In the genomic region with DNA sequence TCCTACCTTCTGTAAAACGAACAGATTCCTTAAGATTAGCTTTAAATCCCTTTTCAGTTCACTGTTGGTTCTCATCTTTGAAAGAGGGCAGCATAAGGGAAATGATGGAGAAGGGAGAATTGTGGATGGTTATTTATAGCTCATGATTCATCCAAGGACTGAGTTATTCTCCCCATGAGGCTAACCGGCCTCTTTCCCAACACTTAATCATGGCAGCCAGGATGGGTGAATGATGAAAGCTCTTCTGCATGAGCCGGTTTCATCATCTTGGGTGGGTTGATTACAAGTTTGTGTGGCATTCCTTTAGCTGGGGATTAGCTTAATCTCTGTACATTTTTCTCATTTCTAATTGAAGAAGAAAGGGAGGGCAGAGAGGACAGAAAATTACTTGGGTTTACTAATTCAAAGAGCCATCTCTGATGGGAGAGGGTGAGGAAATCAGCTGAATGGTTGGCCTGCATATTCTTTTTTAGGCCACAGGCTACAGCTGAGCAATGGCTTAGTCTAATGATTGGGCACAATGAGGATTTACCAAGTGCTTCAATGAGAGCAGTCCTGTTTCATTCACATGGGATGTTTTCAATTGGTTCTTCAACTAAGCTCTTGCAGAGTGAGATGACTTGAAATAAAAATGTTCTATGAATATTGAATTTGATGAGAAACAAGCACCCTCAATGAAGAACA, we compare ENCODE assay signal across 13 cellular contexts.
DNase-seq lines count a peak whose midpoint lies in the region; ATAC-seq, FAIRE-seq and TF ChIP-seq lines count a peak whose summit lies in the region.
"Had no signal": no experiment of that assay in that cellular context is flagged by ENCODE, and none has a peak within 500 bp of the region (broad histone marks: within the 10 kb centered on the region; RNA-seq: fewer than 3 reads in every experiment).

No MANE protein-coding gene starts in this region.

- H3K27ac ChIP-seq in BLaER1 treated with 17β-estradiol and CSF1 and Interleukin-3, amounts not matched to agents 10 nM and 100 nM = peak overlapping the region in 3 of 11 experiments; percentile 8 to 41 (median 28); a peak in 3 of 22 replicates
- H3K27ac ChIP-seq: pancreas had no signal

- no peaks in the 10 kb centered on the region for H3K36me3 ChIP-seq in BLaER1 treated with 17β-estradiol and CSF1 and Interleukin-3, amounts not matched to agents 10 nM and 100 nM
- H3K36me3 ChIP-seq: pancreas had no signal

- ATAC-seq in GM19452 (IDR thresholded peaks at IDR 0.05; ENCODE audit: unreplicated experiment) = no peak
- ATAC-seq: activated CD4-positive, alpha-beta T cell treated with anti-CD3 and anti-CD28 coated beads for 36 hours had no signal

- DNase-seq in RCC 7860 (ENCODE audit: low spot score) = peak; percentile 71
- DNase-seq in epithelial cell of proximal tubule (ENCODE audit: low read depth) = peak; percentile 27
- DNase-seq in non-pigmented ciliary epithelial cell (ENCODE audit: low read depth) = peak; percentile 90
- DNase-seq in activated CD4-positive, CD25-positive, alpha-beta regulatory T cell treated with anti-CD3 and anti-CD28 coated beads, Interleukin-2, amount 50 U/mL, for 72 hours = no peak
- DNase-seq in mucosa of gallbladder (ENCODE audit: low spot score) = no peak
- DNase-seq in NCI-H187 (lab: John Stamatoyannopoulos, UW) = no peak
- DNase-seq: activated CD4-positive, alpha-beta T cell treated with anti-CD3 and anti-CD28 coated beads for 36 hours; activated naive CD8-positive, alpha-beta T cell treated with anti-CD3 and anti-CD28 coated beads for 36 hours; DMS 273 treated with DMSO at 0.1 percent for 48 hours; NK-92 treated with Interleukin-12 subunit alpha and Interleukin-12 subunit beta, amount 100 ng/mL, for 24 hours; pancreas had no signal

- peak overlapping the region in 6 of 11 experiments; percentile 1 to 47 (median 31); a peak in 11 of 22 replicates for H3K4me2 ChIP-seq in BLaER1 treated with 17β-estradiol and CSF1 and Interleukin-3, amounts not matched to agents 10 nM and 100 nM

- TF ChIP-seq CTCF in epithelial cell of proximal tubule (conservative IDR thresholded peaks at IDR 0.05; ENCODE audit: low read depth, low read length) = no peak

- H3K27me3 ChIP-seq in BLaER1 treated with 17β-estradiol and CSF1 and Interleukin-3, amounts not matched to agents 10 nM and 100 nM = no peaks in the 10 kb centered on the region
- H3K27me3 ChIP-seq: pancreas had no signal

- FAIRE-seq in RCC 7860 (lab: Jason Lieb, UNC) = peak; percentile 82
- FAIRE-seq: pancreas had no signal

- H3K4me1 ChIP-seq in BLaER1 treated with 17β-estradiol and CSF1 and Interleukin-3, amounts not matched to agents 10 nM and 100 nM = peaks cover 0 to 15% (median 0%) of the 10 kb centered on the region in 10 experiments; a peak in 8 of 20 replicates
- H3K4me1 ChIP-seq: pancreas had no signal

- no peak overlapping the region for H3K9ac ChIP-seq in BLaER1 treated with 17β-estradiol and CSF1 and Interleukin-3, amounts not matched to agents 10 nM and 100 nM

- 0 out of 22 replicates have a peak, but pooled peaks cover 0 to 3% (median 0%) of the 10 kb centered on the region in 11 experiments for H3K9me3 ChIP-seq in BLaER1 treated with 17β-estradiol and CSF1 and Interleukin-3, amounts not matched to agents 10 nM and 100 nM (replicated peaks in 1 of 11)
- H3K9me3 ChIP-seq: pancreas had no signal

- no peaks in the 10 kb centered on the region for H4K20me1 ChIP-seq in BLaER1 treated with 17β-estradiol and CSF1 and Interleukin-3, amounts not matched to agents 10 nM and 100 nM

- H3K4me3 ChIP-seq in BLaER1 treated with 17β-estradiol and CSF1 and Interleukin-3, amounts not matched to agents 10 nM and 100 nM = no peak overlapping the region
- H3K4me3 ChIP-seq in epithelial cell of proximal tubule (ENCODE audit: low read depth, low read length) = no peak overlapping the region
- H3K4me3 ChIP-seq: pancreas had no signal

Comparison
In these comparisons a context has a peak if more than half of its experiments do, and no peak if none do; other contexts are left out.
1. DNase-seq: peak in RCC 7860 (single experiment), epithelial cell of proximal tubule (single experiment) and non-pigmented ciliary epithelial cell (single experiment); none in activated CD4-positive, CD25-positive, alpha-beta regulatory T cell treated with anti-CD3 and anti-CD28 coated beads, Interleukin-2, amount 50 U/mL, for 72 hours (single experiment), mucosa of gallbladder (single experiment) and NCI-H187 (0 of 2).